In genomic region chr1:75135829-75136142, GRCh38 we compare ENCODE assay signal across 8 cellular contexts. TPM values are rescaled to one million over a fixed set of nuclear protein-coding genes. Genes with fewer than 3 reads are reported as not detected.
DNase-seq lines count a peak whose midpoint lies in the region; ATAC-seq and TF ChIP-seq lines count a peak whose summit lies in the region.

No MANE protein-coding gene starts in this region.

- H3K4me2 ChIP-seq in GM23248 (ENCODE audit: unreplicated experiment) (no peak overlapping the region), neuronal stem cell (ENCODE audit: insufficient read depth, low read length, poor library complexity, severe bottlenecking) (peak overlapping the region; percentile 93)

- no peaks in the 10 kb centered on the region for H4K20me1 ChIP-seq in GM23248 (ENCODE audit: insufficient read depth)

- no peak for ATAC-seq in GM19324 (IDR thresholded peaks at IDR 0.05; ENCODE audit: low FRiP score, unreplicated experiment)

- no peaks in the 10 kb centered on the region for H3K79me2 ChIP-seq in GM23248 (ENCODE audit: insufficient read depth)

- H2BK15ac ChIP-seq in neuronal stem cell (ENCODE audit: low read length) = no peak overlapping the region

- H3K36me3 ChIP-seq in GM23248 (ENCODE audit: low read depth) (no peaks in the 10 kb centered on the region), ectodermal cell (ENCODE audit: control insufficient read depth, insufficient read depth, low read length) (no peaks in the 10 kb centered on the region), neuronal stem cell (replicated peaks in 1 of 2; ENCODE audit: control insufficient read depth in 2 of 2, insufficient read depth in 2 of 2, low read length in 2 of 2) (no peaks in the 10 kb centered on the region), brain microvascular endothelial cell (replicated peaks) (no peaks in the 10 kb centered on the region)

- H4K91ac ChIP-seq in neuronal stem cell (ENCODE audit: low read depth, low read length, poor library complexity) = no peak overlapping the region

- no peak overlapping the region for H3K4ac ChIP-seq in neuronal stem cell (ENCODE audit: low read length)

- H2AK5ac ChIP-seq in neuronal stem cell (ENCODE audit: low read depth, low read length) = no peak overlapping the region

- H3K18ac ChIP-seq in neuronal stem cell (ENCODE audit: low read length) = no peak overlapping the region

- H3K23ac ChIP-seq in neuronal stem cell (ENCODE audit: low read depth, low read length, poor library complexity) = no peak overlapping the region

- H3K4me1 ChIP-seq in GM23248 (ENCODE audit: insufficient read depth) (no peaks in the 10 kb centered on the region), ectodermal cell (ENCODE audit: control insufficient read depth, insufficient read depth, low read length) (peaks cover 41% of the 10 kb centered on the region), neuronal stem cell (ENCODE audit: control insufficient read depth in 2 of 2, insufficient read depth in 1 of 2, low read depth in 1 of 2, low read length in 2 of 2) (peaks cover 16 to 27% of the 10 kb centered on the region in 2 donors)

- in situ Hi-C loops in GM23248 (cut with MboI) = no loop called here
- in situ Hi-C loops in brain microvascular endothelial cell (cut with HindIII; ENCODE audit: low pct_ligation_motif_present, low sequenced_read_pairs) = no loop called here

- no peak overlapping the region for H2BK12ac ChIP-seq in neuronal stem cell (ENCODE audit: low read length)

- H2AFZ ChIP-seq in GM23248 = no peak overlapping the region
- H2AFZ ChIP-seq in neuronal stem cell (ENCODE audit: low read length) = peak overlapping the region; percentile 88

- H3K79me1 ChIP-seq in neuronal stem cell (ENCODE audit: low read depth, low read length) = no peaks in the 10 kb centered on the region

- 0 out of 2 replicates have a peak overlapping the region, but pooled peaks have one; percentile 9 for H3K4me3 ChIP-seq in GM23248
- H3K4me3 ChIP-seq in ectodermal cell (ENCODE audit: insufficient read depth, low read depth, low read length) = peak overlapping the region; percentile 31
- H3K4me3 ChIP-seq in neuronal stem cell (ENCODE audit: low read length in 2 of 2) = no peak overlapping the region
- H3K4me3 ChIP-seq in brain microvascular endothelial cell (ENCODE audit: low read depth, low read length) = no peak overlapping the region

- H4K8ac ChIP-seq in neuronal stem cell (ENCODE audit: low read depth, low read length) = no peak overlapping the region

- H3K27ac ChIP-seq in GM23248 (no peak overlapping the region), ectodermal cell (ENCODE audit: insufficient read depth, low read depth, low read length, poor library complexity, severe bottlenecking) (no peak overlapping the region), neuronal stem cell (replicated peaks; ENCODE audit: low read length) (no peak overlapping the region), brain microvascular endothelial cell (no peak overlapping the region), substantia nigra (ENCODE audit: low read depth, low read length, poor library complexity, severe bottlenecking) (no peak overlapping the region)

- no peaks in the 10 kb centered on the region for H3K9me2 ChIP-seq in GM23248 (ENCODE audit: insufficient read depth)

- WGBS in GM23248 (ENCODE audit: low coverage in 1 of 2, low lambda C conversion rate in 2 of 2, missing lambda C conversion rate in 2 of 2), 2 experiments = 13 to 16% methylated on average over 8 of the region's 8 CpGs
- 0% methylated on average over 7 to 8 of the region's 8 CpGs for WGBS in ectodermal cell, 2 experiments
- WGBS in neuronal stem cell (ENCODE audit: extremely low coverage in 2 of 2, insufficient read length in 2 of 2, insufficient replicate concordance in 1 of 2), 2 donors = no CpG with 5 or more reads among the region's 8 CpGs

- no peak overlapping the region for H3K14ac ChIP-seq in neuronal stem cell (ENCODE audit: low read length)

- H2BK120ac ChIP-seq in neuronal stem cell (ENCODE audit: low read depth, low read length) = no peak overlapping the region

- no peak for DNase-seq in GM23248
- DNase-seq in NCI-H2081 (lab: John Stamatoyannopoulos, UW) = peak; percentile 61 to 82
- DNase-seq in neuronal stem cell (ENCODE audit: low spot score) = peak; percentile 31
- no peak for DNase-seq in brain microvascular endothelial cell
- DNase-seq in substantia nigra (lab: John Stamatoyannopoulos, UW) = no peak
- DNase-seq in NAMALWA (ENCODE audit: low spot score) = no peak

- H3K9me3 ChIP-seq in GM23248 (ENCODE audit: low read depth) (no peaks in the 10 kb centered on the region), ectodermal cell (ENCODE audit: control insufficient read depth, low read length) (no peaks in the 10 kb centered on the region), neuronal stem cell (replicated peaks in 1 of 2; ENCODE audit: control insufficient read depth in 2 of 2, insufficient read depth in 1 of 2, low read depth in 1 of 2, low read length in 2 of 2) (no peaks in the 10 kb centered on the region)

- H3K9ac ChIP-seq in GM23248 (no peak overlapping the region), neuronal stem cell (ENCODE audit: low read depth, low read length, poor library complexity) (no peak overlapping the region)

- TF ChIP-seq CTCF in brain microvascular endothelial cell (IDR thresholded peaks at IDR 0.05; ENCODE audit: low read depth, low read length, missing control alignments) = no peak

- no peaks in the 10 kb centered on the region for H3F3A ChIP-seq in GM23248 (ENCODE audit: insufficient read depth)

- H3K27me3 ChIP-seq in GM23248 (replicated peaks; ENCODE audit: insufficient read depth) (peaks cover 85% of the 10 kb centered on the region), ectodermal cell (ENCODE audit: control insufficient read depth, insufficient read depth, low read length, poor library complexity, severe bottlenecking) (peaks cover 96% of the 10 kb centered on the region), neuronal stem cell (ENCODE audit: control insufficient read depth in 3 of 3, insufficient read depth in 3 of 3, low read depth in 1 of 3, low read length in 3 of 3) (peaks cover 15 to 100% (median 65%) of the 10 kb centered on the region in 3 experiments), brain microvascular endothelial cell (replicated peaks) (peaks cover 76% of the 10 kb centered on the region)

- no peak overlapping the region for H2BK5ac ChIP-seq in neuronal stem cell (ENCODE audit: low read length)

RNA-seq across cellular contexts. Expression of gene LHX8, which starts 1.6 kb away (rescaled TPM):
- total RNA-seq in GM23248 (2014; rRNA removed; shearing (Covaris generic)) = not detected in 2 replicates
- polyA plus RNA-seq in GM23248 (2016; fragmentation: Nextera tagmentation; extraction: Ambion mirVana) = not detected in 2 replicates
- not detected for polyA plus RNA-seq in ectodermal cell (2013, experiment 1 of 4)
- 0.11 TPM for polyA plus RNA-seq in ectodermal cell (2013, experiment 2 of 4)
- polyA plus RNA-seq in ectodermal cell (2013, experiment 3 of 4) = not detected
- polyA plus RNA-seq in ectodermal cell (2013, experiment 4 of 4) = not detected
- 0.07 TPM for polyA plus RNA-seq in neuronal stem cell (2013, experiment 1 of 2)
- 0.04 TPM for polyA plus RNA-seq in neuronal stem cell (2013, experiment 2 of 2)

Comparison
In these comparisons a context has a peak if more than half of its experiments do, and no peak if none do; other contexts are left out.
1. DNase-seq: peak in NCI-H2081 (2 of 2) and neuronal stem cell (single experiment); none in GM23248 (single experiment), brain microvascular endothelial cell (single experiment), substantia nigra (0 of 49) and NAMALWA (single experiment).
2. H3K4me3 ChIP-seq: peak in GM23248 (single experiment) and ectodermal cell (single experiment); none in neuronal stem cell (0 of 2) and brain microvascular endothelial cell (single experiment).